18 cellular contexts compared by ENCODE assay signal in genomic region chr7:25643770-25644394, GRCh38.
"Had no signal": no experiment of that assay in that cellular context is flagged by ENCODE, and none has a peak within 500 bp of the region (broad histone marks: within the 10 kb centered on the region; RNA-seq: fewer than 3 reads in every experiment).

No MANE protein-coding gene starts in this region.

- H3K9me3 ChIP-seq: heart right ventricle, mucosa of descending colon, tibial artery had no signal

- H3K27me3 Mint-ChIP-seq: activated CD4-positive, alpha-beta T cell treated with anti-CD3 and anti-CD28 coated beads, Interleukin-2, amount 10 ng/mL, durations not matched to agents 24 days and 14 days; activated naive CD8-positive, alpha-beta T cell treated with anti-CD3 and anti-CD28 coated beads, Interleukin-2, amount 10 ng/mL, durations not matched to agents 7 days and 5 days had no signal

- H3K9ac ChIP-seq: parathyroid adenoma had no signal

- H3K79me2 ChIP-seq: parathyroid adenoma had no signal

- H3K27ac Mint-ChIP-seq: activated CD4-positive, alpha-beta T cell treated with anti-CD3 and anti-CD28 coated beads, Interleukin-2, amount 10 ng/mL, durations not matched to agents 24 days and 14 days; activated CD8-positive, alpha-beta T cell treated with anti-CD3 and anti-CD28 coated beads, Interleukin-2, amount 10 ng/mL, durations not matched to agents 7 days and 5 days; activated naive CD8-positive, alpha-beta T cell treated with anti-CD3 and anti-CD28 coated beads, Interleukin-2, amount 10 ng/mL, durations not matched to agents 7 days and 5 days; effector memory CD8-positive, alpha-beta T cell; naive thymus-derived CD4-positive, alpha-beta T cell; stimulated activated naive B cell treated with anti-CD40 and anti-IgM and Interleukin-4, amounts not matched to agents 10 μg/mL and 1 μg/mL and 100 μg/mL, for 72 hours had no signal

- H3K4me3 Mint-ChIP-seq: activated CD4-positive, alpha-beta T cell treated with anti-CD3 and anti-CD28 coated beads, Interleukin-2, amount 10 ng/mL, durations not matched to agents 24 days and 14 days; activated CD8-positive, alpha-beta T cell treated with anti-CD3 and anti-CD28 coated beads, Interleukin-2, amount 10 ng/mL, durations not matched to agents 7 days and 5 days; activated naive CD8-positive, alpha-beta T cell treated with anti-CD3 and anti-CD28 coated beads, Interleukin-2, amount 10 ng/mL, durations not matched to agents 7 days and 5 days; effector memory CD8-positive, alpha-beta T cell; naive thymus-derived CD4-positive, alpha-beta T cell; stimulated activated naive B cell treated with anti-CD40 and anti-IgM and Interleukin-4, amounts not matched to agents 10 μg/mL and 1 μg/mL and 100 μg/mL, for 72 hours had no signal

- DNase-seq: activated CD4-positive, alpha-beta T cell treated with anti-CD3 and anti-CD28 coated beads, Interleukin-2, amount 10 ng/mL, durations not matched to agents 24 days and 14 days; activated CD4-positive, CD25-positive, alpha-beta regulatory T cell; activated CD8-positive, alpha-beta memory T cell treated with anti-CD3 and anti-CD28 coated beads, Interleukin-2, amount 50 U/mL, for 4 hours; activated CD8-positive, alpha-beta T cell treated with anti-CD3 and anti-CD28 coated beads, Interleukin-2, amount 10 ng/mL, durations not matched to agents 7 days and 5 days; activated naive CD8-positive, alpha-beta T cell treated with anti-CD3 and anti-CD28 coated beads, Interleukin-2, amount 10 ng/mL, durations not matched to agents 7 days and 5 days; activated T-cell treated with anti-CD3 and anti-CD28 coated beads, Interleukin-2, amount 50 U/mL, for 48 hours; anterior cingulate cortex; brain microvascular endothelial cell; cerebellar nuclear complex; dermis blood vessel endothelial cell; effector memory CD8-positive, alpha-beta T cell; heart right ventricle; mucosa of descending colon; naive thymus-derived CD4-positive, alpha-beta T cell; stimulated activated CD4-positive, alpha-beta T cell treated with anti-CD3 and anti-CD28 coated beads, Interleukin-2, amount 100 ng/mL, for 48 hours; stimulated activated naive B cell treated with anti-CD40 and anti-IgM and Interleukin-4, amounts not matched to agents 10 μg/mL and 1 μg/mL and 100 μg/mL, for 72 hours; tibial artery had no signal

- H3K9me3 Mint-ChIP-seq: activated CD4-positive, alpha-beta T cell treated with anti-CD3 and anti-CD28 coated beads, Interleukin-2, amount 10 ng/mL, durations not matched to agents 24 days and 14 days; activated naive CD8-positive, alpha-beta T cell treated with anti-CD3 and anti-CD28 coated beads, Interleukin-2, amount 10 ng/mL, durations not matched to agents 7 days and 5 days; effector memory CD8-positive, alpha-beta T cell; naive thymus-derived CD4-positive, alpha-beta T cell; stimulated activated naive B cell treated with anti-CD40 and anti-IgM and Interleukin-4, amounts not matched to agents 10 μg/mL and 1 μg/mL and 100 μg/mL, for 72 hours had no signal

- H3K36me3 ChIP-seq: brain microvascular endothelial cell, heart right ventricle, tibial artery had no signal

- H3K36me3 Mint-ChIP-seq: activated naive CD8-positive, alpha-beta T cell treated with anti-CD3 and anti-CD28 coated beads, Interleukin-2, amount 10 ng/mL, durations not matched to agents 7 days and 5 days; naive thymus-derived CD4-positive, alpha-beta T cell; stimulated activated naive B cell treated with anti-CD40 and anti-IgM and Interleukin-4, amounts not matched to agents 10 μg/mL and 1 μg/mL and 100 μg/mL, for 72 hours had no signal

- H3K4me1 ChIP-seq: parathyroid adenoma, tibial artery had no signal

- ATAC-seq: activated CD8-positive, alpha-beta T cell treated with anti-CD3 and anti-CD28 coated beads, Interleukin-2, amount 10 ng/mL, durations not matched to agents 7 days and 5 days; effector memory CD8-positive, alpha-beta T cell; mucosa of descending colon; naive thymus-derived CD4-positive, alpha-beta T cell; stimulated activated naive B cell treated with anti-CD40 and anti-IgM and Interleukin-4, amounts not matched to agents 10 μg/mL and 1 μg/mL and 100 μg/mL, for 72 hours had no signal

- H3K27ac ChIP-seq: brain microvascular endothelial cell, parathyroid adenoma, tibial artery had no signal

- H3K4me3 ChIP-seq: heart right ventricle, mucosa of descending colon, tibial artery had no signal

- H3K27me3 ChIP-seq: brain microvascular endothelial cell, heart right ventricle, tibial artery had no signal

- H3K4me1 Mint-ChIP-seq: activated CD4-positive, alpha-beta T cell treated with anti-CD3 and anti-CD28 coated beads, Interleukin-2, amount 10 ng/mL, durations not matched to agents 24 days and 14 days; activated naive CD8-positive, alpha-beta T cell treated with anti-CD3 and anti-CD28 coated beads, Interleukin-2, amount 10 ng/mL, durations not matched to agents 7 days and 5 days; stimulated activated naive B cell treated with anti-CD40 and anti-IgM and Interleukin-4, amounts not matched to agents 10 μg/mL and 1 μg/mL and 100 μg/mL, for 72 hours had no signal

- H2AFZ ChIP-seq: parathyroid adenoma had no signal
